ENCODE assay signal across 12 cellular contexts in the genomic region with DNA sequence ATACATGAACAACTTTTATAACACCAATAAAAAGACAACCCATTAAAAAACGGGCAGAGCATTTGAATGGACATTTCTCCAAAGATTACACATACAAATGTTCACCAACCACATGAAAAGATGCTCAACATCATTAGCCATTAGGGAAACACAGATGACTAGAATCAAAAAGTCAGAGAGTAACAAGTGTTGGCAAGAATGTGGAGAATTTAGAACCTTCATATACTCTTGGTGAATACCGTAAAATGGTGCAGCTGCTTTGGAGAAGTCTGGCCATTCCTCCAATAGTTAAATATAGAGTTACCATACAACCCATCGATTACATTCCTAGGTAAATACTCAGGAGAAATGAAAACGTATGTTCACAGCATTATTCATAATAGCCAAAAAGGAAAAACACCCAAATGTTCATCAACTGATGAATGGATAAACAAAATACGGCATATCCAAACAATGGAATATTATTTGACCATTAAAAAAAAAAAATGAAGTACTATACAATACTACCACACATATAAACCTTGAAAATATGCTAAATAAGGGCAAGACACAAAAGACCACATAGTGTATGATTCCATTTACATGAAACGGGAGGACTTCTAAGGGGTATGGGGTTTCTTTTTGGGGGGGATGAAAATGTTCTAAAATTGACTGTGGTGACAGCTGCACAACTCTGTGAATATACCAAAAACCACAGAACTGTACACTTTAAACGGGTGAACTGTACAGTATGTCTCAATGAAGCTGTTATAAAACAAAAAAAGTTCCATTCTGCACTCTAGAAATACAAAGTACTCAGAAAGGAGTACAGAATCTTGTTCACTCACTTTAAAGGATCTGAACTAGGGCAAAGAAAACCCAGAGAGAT. TPM values are rescaled to one million over a fixed set of nuclear protein-coding genes. Genes with fewer than 3 reads are reported as not detected.
A peak's percentile ranks its signal among the peaks of the same experiment; 100 is the strongest.
DNase-seq lines count a peak whose midpoint lies in the region; ATAC-seq and TF ChIP-seq lines count a peak whose summit lies in the region.
"Had no signal": no experiment of that assay in that cellular context is flagged by ENCODE, and none has a peak within 500 bp of the region (broad histone marks: within the 10 kb centered on the region; RNA-seq: fewer than 3 reads in every experiment).

No MANE protein-coding gene starts in this region.

- CTCF ChIA-PET in activated CD8-positive, alpha-beta T cell treated with anti-CD3 and anti-CD28 coated beads for 36 hours (lab: Charles Lee): interaction anchor here (1.3 kb wide), 2 partner anchors 63 to 110 kb away, joined by 5 read pairs; no protein-coding TSS in a partner anchor
- CTCF ChIA-PET in activated CD8-positive, alpha-beta T cell treated with anti-CD3 and anti-CD28 coated beads, Interleukin-2, amount 10 ng/mL, durations not matched to agents 7 days and 5 days (lab: Charles Lee): interaction anchor here (1.0 to 1.5 kb wide), 3 partner anchors 38 to 110 kb away, joined by 3 to 6 read pairs (median 3); no protein-coding TSS in a partner anchor

- H3K27ac ChIP-seq in DOHH2 (ENCODE audit: low read depth, low read length) (no peak overlapping the region), hepatocyte (peak overlapping the region; percentile 99)

- TF ChIP-seq CTCF in DOHH2 (IDR thresholded peaks at IDR 0.05; ENCODE audit: low read depth, low read length, poor library complexity, severe bottlenecking) (no peak), hepatocyte (IDR thresholded peaks at IDR 0.05; ENCODE audit: poor library complexity) (no peak)
- no peak for TF ChIP-seq CTCF in activated CD8-positive, alpha-beta T cell treated with anti-CD3 and anti-CD28 coated beads for 36 hours (IDR thresholded peaks at IDR 0.05)

- no peak overlapping the region for H2AFZ ChIP-seq in hepatocyte

- peaks cover 6% of the 10 kb centered on the region for H3K36me3 Mint-ChIP-seq in activated CD8-positive, alpha-beta T cell treated with anti-CD3 and anti-CD28 coated beads for 36 hours (ENCODE audit: low read depth)
- H3K36me3 Mint-ChIP-seq in activated CD8-positive, alpha-beta T cell treated with anti-CD3 and anti-CD28 coated beads, Interleukin-2, amount 10 ng/mL, durations not matched to agents 7 days and 5 days (ENCODE audit: low read depth): no peaks in the 10 kb centered on the region

- H3K9ac ChIP-seq in skeletal muscle satellite cell (ENCODE audit: low read depth, low read length): peak overlapping the region; percentile 95

- no peak overlapping the region for H3K4me3 Mint-ChIP-seq in activated CD8-positive, alpha-beta T cell treated with anti-CD3 and anti-CD28 coated beads for 36 hours
- H3K4me3 Mint-ChIP-seq in activated CD8-positive, alpha-beta T cell treated with anti-CD3 and anti-CD28 coated beads, Interleukin-2, amount 10 ng/mL, durations not matched to agents 7 days and 5 days: no peak overlapping the region

- ATAC-seq in SK-N-SH treated with all-trans-retinoic acid at 6 μM for 48 hours: no peak
- no peak for ATAC-seq in activated CD8-positive, alpha-beta T cell treated with anti-CD3 and anti-CD28 coated beads for 36 hours
- ATAC-seq in GM21423 (IDR thresholded peaks at IDR 0.05; ENCODE audit: unreplicated experiment): no peak
- ATAC-seq in activated CD8-positive, alpha-beta T cell treated with anti-CD3 and anti-CD28 coated beads, Interleukin-2, amount 10 ng/mL, durations not matched to agents 7 days and 5 days: no peak

- intact Hi-C loops in activated CD8-positive, alpha-beta T cell treated with anti-CD3 and anti-CD28 coated beads for 36 hours (cut with micrococcal nuclease): no loop called here

- H3K9me2 ChIP-seq in DOHH2 (replicated peaks; ENCODE audit: control insufficient read depth, low read length) (no peaks in the 10 kb centered on the region), hepatocyte (replicated peaks; ENCODE audit: insufficient read depth) (no peaks in the 10 kb centered on the region)

- WGBS in hepatocyte (ENCODE audit: low lambda C conversion rate, missing lambda C conversion rate): 86% methylated on average over 7 of the region's 7 CpGs

- H3K27me3 ChIP-seq in DOHH2 (ENCODE audit: control insufficient read depth, low read length) (peaks cover 14% of the 10 kb centered on the region), hepatocyte (no peaks in the 10 kb centered on the region), skeletal muscle satellite cell (ENCODE audit: control insufficient read depth, insufficient read depth, low read length) (no peaks in the 10 kb centered on the region)

- peaks cover 5% of the 10 kb centered on the region; the same call in 1 of the 2 replicates for H3F3A ChIP-seq in DOHH2 (ENCODE audit: control insufficient read depth, insufficient read depth)

- H3K4me1 ChIP-seq in DOHH2 (ENCODE audit: control insufficient read depth, low read length) (peaks cover 45% of the 10 kb centered on the region), hepatocyte (ENCODE audit: insufficient read depth) (peaks cover 28% of the 10 kb centered on the region), skeletal muscle satellite cell (ENCODE audit: control insufficient read depth, insufficient read depth, low read length) (peaks cover 54% of the 10 kb centered on the region)

- H3K4me3 ChIP-seq in DOHH2 (ENCODE audit: low read length): no peak overlapping the region
- H3K4me3 ChIP-seq in hepatocyte: no peak overlapping the region
- H3K4me3 ChIP-seq in skeletal muscle satellite cell (ENCODE audit: low read length): peak overlapping the region; percentile 76
- H3K4me3 ChIP-seq: skin epidermis had no signal

- H3K9me3 ChIP-seq in DOHH2 (ENCODE audit: control insufficient read depth, insufficient read depth, low read length) (no peaks in the 10 kb centered on the region), hepatocyte (ENCODE audit: low read depth) (no peaks in the 10 kb centered on the region), skeletal muscle satellite cell (replicated peaks; ENCODE audit: low read length) (no peaks in the 10 kb centered on the region)

- H3K79me2 ChIP-seq in DOHH2 (ENCODE audit: control insufficient read depth, low read length) (peaks cover 5% of the 10 kb centered on the region), hepatocyte (peaks cover 75% of the 10 kb centered on the region)

- POLR2A ChIA-PET in activated CD8-positive, alpha-beta T cell treated with anti-CD3 and anti-CD28 coated beads for 36 hours (lab: Charles Lee): interaction anchor here (0.6 kb wide), 1 partner anchor 63 kb away, joined by 3 read pairs; no protein-coding TSS in a partner anchor
- POLR2A ChIA-PET in activated CD8-positive, alpha-beta T cell treated with anti-CD3 and anti-CD28 coated beads, Interleukin-2, amount 10 ng/mL, durations not matched to agents 7 days and 5 days (lab: Charles Lee): no interaction called here

- H3K27ac Mint-ChIP-seq in activated CD8-positive, alpha-beta T cell treated with anti-CD3 and anti-CD28 coated beads for 36 hours: no peak overlapping the region
- H3K27ac Mint-ChIP-seq in activated CD8-positive, alpha-beta T cell treated with anti-CD3 and anti-CD28 coated beads, Interleukin-2, amount 10 ng/mL, durations not matched to agents 7 days and 5 days: no peak overlapping the region

- peaks cover 53% of the 10 kb centered on the region for H3K4me1 Mint-ChIP-seq in activated CD8-positive, alpha-beta T cell treated with anti-CD3 and anti-CD28 coated beads for 36 hours (ENCODE audit: low read depth)
- peaks cover 64% of the 10 kb centered on the region for H3K4me1 Mint-ChIP-seq in activated CD8-positive, alpha-beta T cell treated with anti-CD3 and anti-CD28 coated beads, Interleukin-2, amount 10 ng/mL, durations not matched to agents 7 days and 5 days (ENCODE audit: low read depth)

- H3K36me3 ChIP-seq in DOHH2 (ENCODE audit: control insufficient read depth, low read length): no peaks in the 10 kb centered on the region
- H3K36me3 ChIP-seq in hepatocyte (replicated peaks; ENCODE audit: insufficient read depth, low read depth): no peaks in the 10 kb centered on the region
- H3K36me3 ChIP-seq in skeletal muscle satellite cell (ENCODE audit: insufficient read depth, low read length): peaks cover 14% of the 10 kb centered on the region

- H3K4me2 ChIP-seq in DOHH2 (ENCODE audit: low read length): peak overlapping the region; percentile 18; the same call in 1 of the 2 replicates
- peak overlapping the region; percentile 81 for H3K4me2 ChIP-seq in hepatocyte
- peak overlapping the region; percentile 84 for H3K4me2 ChIP-seq in skeletal muscle satellite cell (ENCODE audit: low read length)

- H4K20me1 ChIP-seq in DOHH2 (ENCODE audit: control insufficient read depth, insufficient read depth, low read depth, low read length) (no peaks in the 10 kb centered on the region), hepatocyte (ENCODE audit: insufficient read depth, poor library complexity, severe bottlenecking) (peaks cover 51% of the 10 kb centered on the region)

- no peaks in the 10 kb centered on the region for H3K9me3 Mint-ChIP-seq in activated CD8-positive, alpha-beta T cell treated with anti-CD3 and anti-CD28 coated beads for 36 hours
- H3K9me3 Mint-ChIP-seq in activated CD8-positive, alpha-beta T cell treated with anti-CD3 and anti-CD28 coated beads, Interleukin-2, amount 10 ng/mL, durations not matched to agents 7 days and 5 days (ENCODE audit: insufficient read depth): no peaks in the 10 kb centered on the region
- H3K9me3 Mint-ChIP-seq: CD8-positive, alpha-beta memory T cell had no signal

- no peaks in the 10 kb centered on the region for H3K27me3 Mint-ChIP-seq in activated CD8-positive, alpha-beta T cell treated with anti-CD3 and anti-CD28 coated beads for 36 hours
- H3K27me3 Mint-ChIP-seq in activated CD8-positive, alpha-beta T cell treated with anti-CD3 and anti-CD28 coated beads, Interleukin-2, amount 10 ng/mL, durations not matched to agents 7 days and 5 days (ENCODE audit: low read depth): no peaks in the 10 kb centered on the region

- no peak for DNase-seq in hepatocyte (ENCODE audit: low spot score)
- DNase-seq in NCI-H82 (lab: John Stamatoyannopoulos, UW): no peak
- DNase-seq in activated CD8-positive, alpha-beta T cell treated with anti-CD3 and anti-CD28 coated beads for 36 hours: no peak
- no peak for DNase-seq in activated CD8-positive, alpha-beta T cell treated with anti-CD3 and anti-CD28 coated beads, Interleukin-2, amount 10 ng/mL, durations not matched to agents 7 days and 5 days
- DNase-seq: anterior cingulate cortex; CD8-positive, alpha-beta memory T cell; NCI-H1417 treated with DMSO at 0.1 percent for 48 hours had no signal

TF ChIP-seq in SK-N-SH treated with all-trans-retinoic acid at 6 μM for 48 hours, 23 proteins besides CTCF, POLR2A, EP300 and RAD21:
- peak; percentile 31; the same call in 1 of the 2 replicates for TF ChIP-seq ZNF8 (CRISPR knock-in tag; IDR thresholded peaks at IDR 0.05)
- no peak for TF ChIP-seq ZC3H10 (CRISPR knock-in tag; IDR thresholded peaks at IDR 0.05)

RNA-seq across cellular contexts. Expression of a gene that starts 3.2 kb away (rescaled TPM):
- total RNA-seq in hepatocyte: 109 and 137 TPM in 2 replicates
- 76.5 and 110 TPM in 2 replicates for polyA plus RNA-seq in hepatocyte
- 282 and 318 TPM in 2 replicates for total RNA-seq in skeletal muscle satellite cell (2012; rRNA removed)
- total RNA-seq in activated CD8-positive, alpha-beta T cell treated with anti-CD3 and anti-CD28 coated beads for 36 hours: 10 to 100 TPM; 90.1 to 98.9 TPM
- total RNA-seq in activated CD8-positive, alpha-beta T cell treated with anti-CD3 and anti-CD28 coated beads, Interleukin-2, amount 10 ng/mL, durations not matched to agents 7 days and 5 days: 10 to 100 TPM; 66.3 to 69.2 TPM

Comparison
In these comparisons a context has a peak if more than half of its experiments do, and no peak if none do; other contexts are left out.
1. H3K4me2 ChIP-seq: peak in every context shown above with its lines; median percentile 84 in skeletal muscle satellite cell; 81 in hepatocyte; 18 in DOHH2.